In the genomic region with DNA sequence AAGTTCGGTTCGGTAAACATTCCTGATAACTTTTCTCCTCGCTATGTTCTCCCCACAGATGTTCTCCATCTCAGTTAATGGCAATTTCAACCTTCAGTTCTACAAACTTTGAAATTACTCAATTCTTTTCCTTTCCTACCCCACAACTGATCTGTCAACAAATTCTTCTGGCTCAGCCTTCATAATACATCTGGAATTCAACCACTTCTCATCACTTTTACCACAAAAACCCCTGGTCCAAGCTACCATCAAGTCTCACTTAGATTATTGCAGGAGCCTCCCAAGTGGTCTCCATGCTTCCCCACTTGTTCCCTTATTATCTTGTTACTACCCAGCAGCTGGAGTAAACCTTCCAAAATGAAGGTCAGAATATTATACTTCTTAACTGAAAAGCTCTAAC, we compare ENCODE assay signal across 23 cellular contexts.
"Had no signal": no experiment of that assay in that cellular context is flagged by ENCODE, and none has a peak within 500 bp of the region (broad histone marks: within the 10 kb centered on the region; RNA-seq: fewer than 3 reads in every experiment).

No MANE protein-coding gene starts in this region.

- H3K27me3 Mint-ChIP-seq: memory B cell; naive B cell; natural killer cell treated with Interleukin-12 subunit alpha and Interleukin-12 subunit beta and Interleukin-15 and Interleukin-18, amount 100 ng/mL, for 72 hours; progenitor cell of endocrine pancreas; stimulated activated memory B cell treated with anti-CD40 and anti-IgM and Interleukin-4, amounts not matched to agents 10 μg/mL and 1 μg/mL and 100 μg/mL, for 72 hours; type B pancreatic cell had no signal

- H3K27ac Mint-ChIP-seq: memory B cell; naive B cell; natural killer cell treated with Interleukin-12 subunit alpha and Interleukin-12 subunit beta and Interleukin-15 and Interleukin-18, amount 100 ng/mL, for 72 hours; progenitor cell of endocrine pancreas; stimulated activated memory B cell treated with anti-CD40 and anti-IgM and Interleukin-4, amounts not matched to agents 10 μg/mL and 1 μg/mL and 100 μg/mL, for 72 hours; type B pancreatic cell had no signal

- H3K36me3 Mint-ChIP-seq: memory B cell; naive B cell; natural killer cell treated with Interleukin-12 subunit alpha and Interleukin-12 subunit beta and Interleukin-15 and Interleukin-18, amount 100 ng/mL, for 72 hours; stimulated activated memory B cell treated with anti-CD40 and anti-IgM and Interleukin-4, amounts not matched to agents 10 μg/mL and 1 μg/mL and 100 μg/mL, for 72 hours had no signal

- H3K4me3 Mint-ChIP-seq: memory B cell; naive B cell; natural killer cell treated with Interleukin-12 subunit alpha and Interleukin-12 subunit beta and Interleukin-15 and Interleukin-18, amount 100 ng/mL, for 72 hours; stimulated activated memory B cell treated with anti-CD40 and anti-IgM and Interleukin-4, amounts not matched to agents 10 μg/mL and 1 μg/mL and 100 μg/mL, for 72 hours; type B pancreatic cell had no signal

- H3K27ac ChIP-seq: dorsolateral prefrontal cortex, parathyroid adenoma, right lobe of liver, testis, tibial artery had no signal

- H3K9me3 ChIP-seq: mucosa of descending colon, right lobe of liver, testis, tibial artery had no signal

- H3K27me3 ChIP-seq: right lobe of liver, testis, tibial artery had no signal

- H3K4me1 Mint-ChIP-seq: memory B cell; naive B cell; stimulated activated memory B cell treated with anti-CD40 and anti-IgM and Interleukin-4, amounts not matched to agents 10 μg/mL and 1 μg/mL and 100 μg/mL, for 72 hours had no signal

- H3K36me3 ChIP-seq: right lobe of liver, tibial artery had no signal

- DNase-seq: caudate nucleus; cerebellar nuclear complex; dorsolateral prefrontal cortex; effector CD4-positive, alpha-beta T cell; kidney; mucosa of descending colon; naive B cell; occipital lobe; right lobe of liver; stimulated activated CD4-positive, alpha-beta T cell treated with anti-CD3 and anti-CD28 coated beads, Interleukin-4, amount 100 ng/mL, for 4 hours; stimulated activated naive CD8-positive, alpha-beta T cell treated with anti-CD3 and anti-CD28 coated beads, Interleukin-15, Interleukin-2, amounts not matched to agents 100 U/mL and 50 U/mL, for 24 hours; substantia nigra; testis; tibial artery had no signal

- ATAC-seq: left lobe of liver; mucosa of descending colon; natural killer cell treated with Interleukin-12 subunit alpha and Interleukin-12 subunit beta and Interleukin-15 and Interleukin-18, amount 100 ng/mL, for 72 hours; right lobe of liver; stimulated activated memory B cell treated with anti-CD40 and anti-IgM and Interleukin-4, amounts not matched to agents 10 μg/mL and 1 μg/mL and 100 μg/mL, for 72 hours; stimulated activated naive CD8-positive, alpha-beta T cell treated with anti-CD3 and anti-CD28 coated beads, Interleukin-15, Interleukin-2, amounts not matched to agents 100 U/mL and 50 U/mL, for 24 hours had no signal

- H3K4me3 ChIP-seq: dorsolateral prefrontal cortex, lung, mucosa of descending colon, right lobe of liver, smooth muscle cell, testis, tibial artery had no signal

- H3K4me1 ChIP-seq: parathyroid adenoma, right lobe of liver, testis, tibial artery had no signal

- H3K9me3 Mint-ChIP-seq: stimulated activated memory B cell treated with anti-CD40 and anti-IgM and Interleukin-4, amounts not matched to agents 10 μg/mL and 1 μg/mL and 100 μg/mL, for 72 hours; type B pancreatic cell had no signal
